In genomic region chr14:89227490-89227834, GRCh38 we compare ENCODE assay signal across 27 cellular contexts.
DNase-seq lines count a peak whose midpoint lies in the region; ATAC-seq and TF ChIP-seq lines count a peak whose summit lies in the region.
"Had no signal": no experiment of that assay in that cellular context is flagged by ENCODE, and none has a peak within 500 bp of the region (broad histone marks: within the 10 kb centered on the region; RNA-seq: fewer than 3 reads in every experiment).

No MANE protein-coding gene starts in this region.

- intact Hi-C loops in cardiac septum (cut with DNase I) (no loop called here), ascending aorta (cut with DNase I) (loop anchor here (5.0 kb wide), 2 partner anchors 40 to 190 kb away; partner anchors contain the start of gene FOXN3), tibial artery (cut with DNase I; ENCODE audit: low total_unique reads) (no loop called here)
- intact Hi-C loops in naive thymus-derived CD4-positive, alpha-beta T cell (cut with micrococcal nuclease) = no loop called here

- no peaks in the 10 kb centered on the region for H3K27me3 ChIP-seq in right atrium auricular region
- no peaks in the 10 kb centered on the region for H3K27me3 ChIP-seq in ascending aorta
- no peaks in the 10 kb centered on the region for H3K27me3 ChIP-seq in naive thymus-derived CD4-positive, alpha-beta T cell (ENCODE audit: control insufficient read depth in 2 of 2, insufficient read depth in 2 of 2, low read length in 2 of 2)
- H3K27me3 ChIP-seq in tibial artery = no peaks in the 10 kb centered on the region
- H3K27me3 ChIP-seq: pancreas, right lobe of liver, testis had no signal

- H3K4me3 ChIP-seq in right atrium auricular region = no peak overlapping the region
- peak overlapping the region in 1 of 2 donors; percentile 38 for H3K4me3 ChIP-seq in ascending aorta
- H3K4me3 ChIP-seq in naive thymus-derived CD4-positive, alpha-beta T cell (ENCODE audit: low read length) = no peak overlapping the region
- peak overlapping the region in 1 of 2 donors; percentile 12 for H3K4me3 ChIP-seq in tibial artery
- H3K4me3 ChIP-seq: K562, pancreas, right lobe of liver, testis had no signal

- CTCF ChIA-PET in naive thymus-derived CD4-positive, alpha-beta T cell (lab: Charles Lee) = no interaction called here

- no peak overlapping the region for H3K4me3 Mint-ChIP-seq in naive thymus-derived CD4-positive, alpha-beta T cell
- H3K4me3 Mint-ChIP-seq: T-cell had no signal

- H3K9me3 Mint-ChIP-seq in naive thymus-derived CD4-positive, alpha-beta T cell = peaks cover 0 to 6% (median 0%) of the 10 kb centered on the region in 11 donors
- H3K9me3 Mint-ChIP-seq: T-cell had no signal

- peaks cover 0 to 33% (median 0%) of the 10 kb centered on the region in 5 donors for H3K36me3 Mint-ChIP-seq in naive thymus-derived CD4-positive, alpha-beta T cell

- H3K27ac Mint-ChIP-seq in naive thymus-derived CD4-positive, alpha-beta T cell = peak overlapping the region in 5 of 9 donors; percentile 8 to 65 (median 38)

- H3K27me3 Mint-ChIP-seq in naive thymus-derived CD4-positive, alpha-beta T cell = no peaks in the 10 kb centered on the region
- H3K27me3 Mint-ChIP-seq: T-cell had no signal

- peak overlapping the region; percentile 73 to 77 for H3K27ac ChIP-seq in right atrium auricular region
- peak overlapping the region; percentile 78 to 82 for H3K27ac ChIP-seq in ascending aorta
- H3K27ac ChIP-seq in naive thymus-derived CD4-positive, alpha-beta T cell (ENCODE audit: low read depth, low read length) = no peak overlapping the region
- H3K27ac ChIP-seq in tibial artery = peak overlapping the region; percentile 67 to 69
- H3K27ac ChIP-seq: C4-2B, right lobe of liver had no signal

- POLR2A ChIA-PET in naive thymus-derived CD4-positive, alpha-beta T cell (lab: Charles Lee) = no interaction called here

- H3K36me3 ChIP-seq in right atrium auricular region = no peaks in the 10 kb centered on the region
- peaks cover 0 to 4% of the 10 kb centered on the region in 2 donors for H3K36me3 ChIP-seq in ascending aorta
- peaks cover 0 to 7% (median 0%) of the 10 kb centered on the region in 3 experiments for H3K36me3 ChIP-seq in naive thymus-derived CD4-positive, alpha-beta T cell (ENCODE audit: control insufficient read depth in 2 of 3, insufficient read depth in 3 of 3, low read length in 3 of 3)
- no peaks in the 10 kb centered on the region for H3K36me3 ChIP-seq in tibial artery
- H3K36me3 ChIP-seq: pancreas, right lobe of liver had no signal

- DNase-seq in right atrium auricular region (ENCODE audit: low spot score) (no peak), cardiac septum (ENCODE audit: low spot score) (no peak), ascending aorta (ENCODE audit: low spot score in 2 of 2) (no peak), tibial artery (no peak), COLO829 (ENCODE audit: low spot score) (no peak), NCI-H345 (lab: John Stamatoyannopoulos, UW) (no peak), SHP77 treated with DMSO at 0.1 percent for 48 hours (lab: John Stamatoyannopoulos, UW) (no peak)
- DNase-seq in naive thymus-derived CD4-positive, alpha-beta T cell = no peak
- DNase-seq: activated CD8-positive, alpha-beta memory T cell treated with anti-CD3 and anti-CD28 coated beads, Interleukin-2, amount 50 U/mL, for 48 hours; effector CD4-positive, alpha-beta T cell; erythroblast; foreskin melanocyte; GDM1; H7; kidney; mesendoderm; NCI-H1436; NCI-H524; NK-92 treated with Interleukin-12 subunit alpha and Interleukin-12 subunit beta, amount 100 ng/mL, for 24 hours; pancreas; right lobe of liver; SIG-M5; stimulated activated CD8-positive, alpha-beta memory T cell treated with anti-CD3 and anti-CD28 coated beads, Interleukin-4, amount 100 ng/mL, for 48 hours; T-cell had no signal

- ATAC-seq in naive thymus-derived CD4-positive, alpha-beta T cell = no peak
- ATAC-seq: K562, right lobe of liver, T-cell had no signal

- H3K4me1 ChIP-seq in right atrium auricular region (peaks cover 0 to 46% of the 10 kb centered on the region in 2 donors), ascending aorta (peaks cover 0 to 34% of the 10 kb centered on the region in 2 donors), tibial artery (peaks cover 0 to 54% (median 29%) of the 10 kb centered on the region in 4 donors)
- H3K4me1 ChIP-seq in naive thymus-derived CD4-positive, alpha-beta T cell (ENCODE audit: control insufficient read depth in 2 of 2, insufficient read depth in 2 of 2, low read length in 2 of 2) = peaks cover 0 to 10% of the 10 kb centered on the region in 2 donors

- TF ChIP-seq CTCF in right atrium auricular region (IDR thresholded peaks at IDR 0.05) (no peak), ascending aorta (IDR thresholded peaks at IDR 0.05) (no peak), tibial artery (IDR thresholded peaks at IDR 0.05) (no peak)

- H3K4me1 Mint-ChIP-seq in naive thymus-derived CD4-positive, alpha-beta T cell = peaks cover 22 to 88% (median 79%) of the 10 kb centered on the region in 7 donors

- H3K9me3 ChIP-seq in right atrium auricular region (no peaks in the 10 kb centered on the region), ascending aorta (no peaks in the 10 kb centered on the region), tibial artery (no peaks in the 10 kb centered on the region)
- no peaks in the 10 kb centered on the region for H3K9me3 ChIP-seq in naive thymus-derived CD4-positive, alpha-beta T cell (ENCODE audit: control insufficient read depth in 2 of 3, low read length in 3 of 3)
- H3K9me3 ChIP-seq: pancreas, right lobe of liver, testis had no signal
